16 cellular contexts compared by ENCODE assay signal in the genomic region with DNA sequence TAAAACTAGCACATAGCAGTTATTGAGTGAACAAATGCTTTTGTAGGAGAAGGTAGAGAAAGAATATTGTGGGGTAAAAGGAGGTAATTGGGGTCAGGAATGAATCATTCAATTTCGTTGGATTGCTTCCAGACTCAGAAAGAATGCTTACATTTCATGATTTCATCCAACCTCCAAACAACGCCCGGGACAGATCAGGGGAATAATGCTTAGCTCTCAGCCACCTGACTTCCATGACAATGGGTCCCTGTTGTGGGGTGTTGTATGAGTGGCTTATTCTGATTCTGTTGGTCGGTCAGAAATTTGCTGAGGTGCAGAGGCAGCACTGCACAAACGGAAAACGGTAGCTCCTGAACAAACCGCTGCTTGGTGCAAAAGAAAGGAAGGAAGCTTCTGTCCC. TPM values are rescaled to one million over a fixed set of nuclear protein-coding genes. Genes with fewer than 3 reads are reported as not detected.
DNase-seq lines count a peak whose midpoint lies in the region; ATAC-seq, FAIRE-seq and TF ChIP-seq lines count a peak whose summit lies in the region.
"Had no signal": no experiment of that assay in that cellular context is flagged by ENCODE, and none has a peak within 500 bp of the region (broad histone marks: within the 10 kb centered on the region; RNA-seq: fewer than 3 reads in every experiment).

No MANE protein-coding gene starts in this region.

- peak overlapping the region; percentile 70 for H2AFZ ChIP-seq in GM23338

- H3K4me2 ChIP-seq in A549, result peak overlapping the region; percentile 4; the same call in 1 of the 3 replicates
- 0 out of 2 replicates have a peak overlapping the region, but pooled peaks have one; percentile 21 for H3K4me2 ChIP-seq in GM23338

- H3K27ac ChIP-seq in A549 (no peak overlapping the region), GM23338 (ENCODE audit: low read depth) (no peak overlapping the region), small intestine (ENCODE audit: low read depth in 1 of 2, low read length in 1 of 2) (no peak overlapping the region)
- H3K27ac ChIP-seq: right atrium auricular region, WERI-Rb-1 had no signal

- no peaks in the 10 kb centered on the region for H3K9me3 ChIP-seq in A549
- no peaks in the 10 kb centered on the region for H3K9me3 ChIP-seq in small intestine (ENCODE audit: control insufficient read depth, low read depth)
- H3K9me3 ChIP-seq: BE2C, right atrium auricular region had no signal

- H4K20me1 ChIP-seq in GM23338 (replicated peaks; ENCODE audit: insufficient read depth), result no peaks in the 10 kb centered on the region

- no peak for TF ChIP-seq RAD21 in A549 (conservative IDR thresholded peaks at IDR 0.05 in 1 of 2, IDR thresholded peaks at IDR 0.05 in 1 of 2)

- H3K27ac Mint-ChIP-seq in GM23338, result no peak overlapping the region
- peak overlapping the region; percentile 97 for H3K27ac Mint-ChIP-seq in activated B cell treated with CpG ODN at 0.5 μM for 24 hours
- H3K27ac Mint-ChIP-seq in naive thymus-derived CD8-positive, alpha-beta T cell, result no peak overlapping the region

- no peaks in the 10 kb centered on the region for H3K79me2 ChIP-seq in GM23338 (replicated peaks; ENCODE audit: insufficient read depth)

- H3K4me3 Mint-ChIP-seq in GM23338, result no peak overlapping the region
- H3K4me3 Mint-ChIP-seq in activated B cell treated with CpG ODN at 0.5 μM for 24 hours, result no peak overlapping the region
- no peak overlapping the region for H3K4me3 Mint-ChIP-seq in naive thymus-derived CD8-positive, alpha-beta T cell

- H3K4me3 ChIP-seq in A549 (no peak overlapping the region), GM23338 (no peak overlapping the region), epithelial cell of esophagus (ENCODE audit: low read length) (no peak overlapping the region), small intestine (ENCODE audit: low read depth in 1 of 2, low read length in 2 of 2) (no peak overlapping the region)
- H3K4me3 ChIP-seq: right atrium auricular region had no signal

- no peak for TF ChIP-seq EP300 in A549 (IDR thresholded peaks at IDR 0.05)

- POLR2A ChIA-PET in A549 (lab: Yijun Ruan, JAX), result interaction anchor here (0.7 kb wide), 1 partner anchor 24 kb away, joined by 3 read pairs; the partner anchor contains the start of gene INPP5F
- POLR2A ChIA-PET in activated B cell treated with CpG ODN at 0.5 μM for 24 hours (lab: Charles Lee), result interaction anchor here (0.7 to 8.6 kb wide), 3 partner anchors 15 to 35 kb away, joined by 3 to 236 read pairs (median 3); partner anchors contain the start of gene INPP5F
- POLR2A ChIA-PET in naive thymus-derived CD8-positive, alpha-beta T cell (lab: Charles Lee), result no interaction called here

- H3K36me3 Mint-ChIP-seq in GM23338 (ENCODE audit: low read depth), result peaks cover 5% of the 10 kb centered on the region
- peaks cover 12% of the 10 kb centered on the region for H3K36me3 Mint-ChIP-seq in activated B cell treated with CpG ODN at 0.5 μM for 24 hours (ENCODE audit: low read depth)
- peaks cover 0 to 10% (median 4%) of the 10 kb centered on the region in 3 donors for H3K36me3 Mint-ChIP-seq in naive thymus-derived CD8-positive, alpha-beta T cell

- H3K4me1 ChIP-seq in A549, result peaks cover 6% of the 10 kb centered on the region; the same call in 2 of the 3 replicates
- H3K4me1 ChIP-seq in GM23338 (ENCODE audit: insufficient read depth), result peaks cover 9% of the 10 kb centered on the region
- no peaks in the 10 kb centered on the region for H3K4me1 ChIP-seq in small intestine (ENCODE audit: control insufficient read depth in 2 of 2, insufficient read depth in 1 of 2, low read depth in 1 of 2, low read length in 1 of 2)
- H3K4me1 ChIP-seq: BE2C, right atrium auricular region had no signal

- 0 out of 2 replicates have a peak, but pooled peaks cover 5% of the 10 kb centered on the region for H3K9me2 ChIP-seq in GM23338 (ENCODE audit: insufficient read depth)

- H3K9me3 Mint-ChIP-seq in GM23338 (peaks cover 13% of the 10 kb centered on the region), activated B cell treated with CpG ODN at 0.5 μM for 24 hours (peaks cover 15% of the 10 kb centered on the region)
- H3K9me3 Mint-ChIP-seq in naive thymus-derived CD8-positive, alpha-beta T cell, result peaks cover 0 to 11% (median 5%) of the 10 kb centered on the region in 9 donors

- no peak for TF ChIP-seq POLR2A in A549 (IDR thresholded peaks at IDR 0.05; ENCODE audit: low read length)

- no peak for TF ChIP-seq CTCF in A549 (IDR thresholded peaks at IDR 0.05)
- TF ChIP-seq CTCF in GM23338 (conservative IDR thresholded peaks at IDR 0.05; ENCODE audit: low read depth in 2 of 2), result no peak
- no peak for TF ChIP-seq CTCF in activated B cell treated with CpG ODN at 0.5 μM for 24 hours (IDR thresholded peaks at IDR 0.05)
- TF ChIP-seq CTCF in epithelial cell of esophagus (IDR thresholded peaks at IDR 0.05; ENCODE audit: insufficient read depth, low read depth, low read length, missing control alignments), result no peak

- H3K27me3 ChIP-seq in GM23338 (ENCODE audit: insufficient read depth), result no peaks in the 10 kb centered on the region
- no peaks in the 10 kb centered on the region for H3K27me3 ChIP-seq in small intestine (ENCODE audit: control insufficient read depth in 2 of 2, insufficient read depth in 2 of 2, low read length in 2 of 2)
- H3K27me3 ChIP-seq: BE2C, right atrium auricular region had no signal

- DNase-seq in A549 (ENCODE audit: low read depth in 1 of 2, low spot score in 1 of 2), result no peak
- peak; percentile 20 for DNase-seq in GM23338 (ENCODE audit: low spot score)
- DNase-seq in activated B cell treated with CpG ODN at 0.5 μM for 24 hours, result no peak
- DNase-seq in epithelial cell of esophagus (ENCODE audit: low read depth), result peak; percentile 53
- no peak for DNase-seq in small intestine
- DNase-seq in naive thymus-derived CD8-positive, alpha-beta T cell, result no peak
- no peak for DNase-seq in Ammon's horn (ENCODE audit: low spot score)
- DNase-seq: activated T-cell treated with anti-CD3 and anti-CD28 coated beads, Interleukin-2, amount 50 U/mL, for 1 hour; BE2C; NCI-H1436; NCI-H526 treated with DMSO at 0.1 percent for 48 hours; SIG-M5; WERI-Rb-1 had no signal

- H3K36me3 ChIP-seq in GM23338 (ENCODE audit: insufficient read depth) (no peaks in the 10 kb centered on the region; the same call in 1 of the 2 replicates), small intestine (ENCODE audit: control insufficient read depth in 2 of 2, insufficient read depth in 2 of 2, low read length in 2 of 2) (no peaks in the 10 kb centered on the region)
- H3K36me3 ChIP-seq: BE2C, right atrium auricular region, WERI-Rb-1 had no signal

- H3K4me1 Mint-ChIP-seq in GM23338, result peaks cover 15% of the 10 kb centered on the region
- H3K4me1 Mint-ChIP-seq in activated B cell treated with CpG ODN at 0.5 μM for 24 hours, result peaks cover 86% of the 10 kb centered on the region
- H3K4me1 Mint-ChIP-seq in naive thymus-derived CD8-positive, alpha-beta T cell, result peaks cover 0 to 41% (median 0%) of the 10 kb centered on the region in 4 donors

- CTCF ChIA-PET in A549 (lab: Yijun Ruan, JAX) (interaction anchor here (0.6 to 2.4 kb wide), 5 partner anchors 12 to 747 kb away, joined by 3 to 11 read pairs (median 3); no protein-coding TSS in a partner anchor), activated B cell treated with CpG ODN at 0.5 μM for 24 hours (lab: Charles Lee) (interaction anchor here (0.9 to 2.3 kb wide), 5 partner anchors 9 to 49 kb away, joined by 3 to 9 read pairs (median 4); partner anchors contain the start of gene INPP5F)

- no peak; a peak in 3 of 6 replicates for ATAC-seq in A549
- ATAC-seq in GM23338, result peak; percentile 80
- ATAC-seq in activated B cell treated with CpG ODN at 0.5 μM for 24 hours (ENCODE audit: low read depth), result no peak
- no peak for ATAC-seq in GM19035 (IDR thresholded peaks at IDR 0.05; ENCODE audit: unreplicated experiment)
- no peak for ATAC-seq in naive thymus-derived CD8-positive, alpha-beta T cell

- FAIRE-seq in A549 (lab: Jason Lieb, UNC) (no peak), small intestine (lab: Jason Lieb, UNC) (no peak)
- FAIRE-seq: G401.6 had no signal

- 52% methylated on average over 7 of the region's 7 CpGs for WGBS in A549 (ENCODE audit: missing lambda C conversion rate)
- 38 to 46% (median 45%) methylated on average over 7 of the region's 7 CpGs for WGBS in small intestine, 3 donors

- H3K27me3 Mint-ChIP-seq in GM23338 (ENCODE audit: insufficient read depth, low read depth, poor library complexity) (peaks cover 3% of the 10 kb centered on the region), activated B cell treated with CpG ODN at 0.5 μM for 24 hours (no peaks in the 10 kb centered on the region)
- peaks cover 0 to 1% (median 0%) of the 10 kb centered on the region in 5 donors for H3K27me3 Mint-ChIP-seq in naive thymus-derived CD8-positive, alpha-beta T cell

- intact Hi-C loops in activated B cell treated with CpG ODN at 0.5 μM for 24 hours (cut with micrococcal nuclease), result loop anchor here (2.0 to 5.0 kb wide), 2 partner anchors 51 to 185 kb away; partner anchors contain the start of gene BAG3

- H3F3A ChIP-seq in GM23338 (replicated peaks; ENCODE audit: low read depth), result no peaks in the 10 kb centered on the region

RNA-seq across cellular contexts. Expression of gene INPP5F, which starts 24.0 kb away (rescaled TPM):
- polyA plus RNA-seq in A549 (2011; rRNA removed) (7.7 and 8.3 TPM in 2 replicates), A549 (2017; fragmentation: RNase III; extraction: RNeasy Plus Mini Kit Qiagen cat#74134 plus additional on column Dnase treatment) (5.6 to 6.2 TPM (median 5.6 TPM) in 3 replicates), GM23338 (2016; fragmentation: Nextera tagmentation; extraction: Ambion mirVana) (36.2 and 41.4 TPM in 2 replicates), small intestine (1 to 10 TPM; 3.5 to 6.2 (median 4.2) TPM)
- 2.8 and 3.2 TPM in 2 replicates for polyA plus RNA-seq in A549 (2012; cell fraction: cytosol; rRNA removed)
- polyA plus RNA-seq in A549 (2012; cell fraction: nucleus; rRNA removed), result 2.4 and 4.2 TPM in 2 replicates
- 5.5 and 9.3 TPM in 2 replicates for polyA minus RNA-seq in A549 (2011; rRNA and poly(A)+ RNA removed)
- 80.3 and 86.0 TPM in 2 replicates for total RNA-seq in GM23338 (2014; rRNA removed; shearing (Covaris generic))
- 45.9 and 53.5 TPM in 2 replicates for total RNA-seq in activated B cell treated with CpG ODN at 0.5 μM for 24 hours
- 10 to 100 TPM in 1 of 2 experiments, 1 to 10 TPM in 1; 8.5 to 10.9 TPM for total RNA-seq in naive thymus-derived CD8-positive, alpha-beta T cell
- 1 to 10 TPM; 1.4 to 2.5 (median 2.4) TPM for polyA plus RNA-seq in naive thymus-derived CD8-positive, alpha-beta T cell

RNA-seq across cellular contexts. Expression of gene BAG3, which starts 50.7 kb away (rescaled TPM):
- polyA plus RNA-seq in A549 (2011; rRNA removed), result 10.7 and 18.3 TPM in 2 replicates
- polyA plus RNA-seq in A549 (2012; cell fraction: cytosol; rRNA removed), result 19.0 and 26.0 TPM in 2 replicates
- 43.7 and 44.6 TPM in 2 replicates for polyA plus RNA-seq in A549 (2012; cell fraction: nucleus; rRNA removed)
- 50.0 to 58.4 TPM (median 57.4 TPM) in 3 replicates for polyA plus RNA-seq in A549 (2017; fragmentation: RNase III; extraction: RNeasy Plus Mini Kit Qiagen cat#74134 plus additional on column Dnase treatment)
- 11.6 TPM in 2 replicates for polyA minus RNA-seq in A549 (2011; rRNA and poly(A)+ RNA removed)
- 8.2 TPM in 2 replicates for total RNA-seq in GM23338 (2014; rRNA removed; shearing (Covaris generic))
- polyA plus RNA-seq in GM23338 (2016; fragmentation: Nextera tagmentation; extraction: Ambion mirVana), result 8.4 and 8.6 TPM in 2 replicates
- 4.3 and 4.7 TPM in 2 replicates for total RNA-seq in activated B cell treated with CpG ODN at 0.5 μM for 24 hours
- polyA plus RNA-seq in small intestine, result 10 to 100 TPM in 2 of 3 donors, 1 to 10 TPM in 1; 9.5 to 15.3 (median 11.2) TPM
- total RNA-seq in naive thymus-derived CD8-positive, alpha-beta T cell, result 10 to 100 TPM; 14.4 to 17.8 TPM
- polyA plus RNA-seq in naive thymus-derived CD8-positive, alpha-beta T cell, result 10 to 100 TPM in 2 of 3 donors, 1 to 10 TPM in 1; 5.1 to 26.5 (median 12.5) TPM

Comparison
In these comparisons a context has a peak if more than half of its experiments do, and no peak if none do; other contexts are left out.
1. DNase-seq: peak in GM23338 (single experiment) and epithelial cell of esophagus (single experiment); none in A549 (0 of 2), activated B cell treated with CpG ODN at 0.5 μM for 24 hours (single experiment), small intestine (single experiment), naive thymus-derived CD8-positive, alpha-beta T cell (0 of 10) and Ammon's horn (single experiment).